ENCODE assay signal across 1 cellular context in genomic region chr6:18022398-18023231, GRCh38.
A peak's percentile ranks its signal among the peaks of the same experiment; 100 is the strongest.
TF ChIP-seq lines count a peak whose summit lies in the region.

No MANE protein-coding gene starts in this region.

TF ChIP-seq in GM23338, 12 proteins besides CTCF, POLR2A, EP300 and RAD21 (continued from another document):
- TF ChIP-seq ZNF462 (CRISPR knock-in tag; IDR thresholded peaks at IDR 0.05) = 0 out of 2 replicates have a peak, but pooled peaks have one; percentile 48
